1 cellular context compared by ENCODE assay signal in genomic region chr19:15673176-15673654, GRCh38.
TF ChIP-seq lines count a peak whose summit lies in the region.

No MANE protein-coding gene starts in this region.

TF ChIP-seq in HepG2, 621 proteins besides CTCF, POLR2A, EP300 and RAD21 (continued from another document and continues in another):
- no peak for TF ChIP-seq ZNF577 (CRISPR knock-in tag; IDR thresholded peaks at IDR 0.05; ENCODE audit: borderline replicate concordance, low read depth)
- no peak; the same call in 1 of the 2 replicates for TF ChIP-seq DPF2 (CRISPR knock-in tag; IDR thresholded peaks at IDR 0.05; ENCODE audit: borderline replicate concordance, low read depth)
- no peak; the same call in 1 of the 2 replicates for TF ChIP-seq EHMT2 (IDR thresholded peaks at IDR 0.05; ENCODE audit: borderline replicate concordance, low read depth, low read length)
- TF ChIP-seq NFIB (CRISPR knock-in tag; IDR thresholded peaks at IDR 0.05; ENCODE audit: borderline replicate concordance) = no peak
- TF ChIP-seq ZNF891 (CRISPR knock-in tag; IDR thresholded peaks at IDR 0.05) = no peak
- no peak for TF ChIP-seq SIX4 (CRISPR knock-in tag; IDR thresholded peaks at IDR 0.05)
- 0 out of 2 replicates have a peak, but pooled peaks have one; percentile 31 for TF ChIP-seq LCORL (IDR thresholded peaks at IDR 0.05)
- TF ChIP-seq LCORL (CRISPR knock-in tag; IDR thresholded peaks at IDR 0.05) = peak; percentile 88
- TF ChIP-seq HCFC1 (IDR thresholded peaks at IDR 0.05; ENCODE audit: low read depth, low read length) = no peak
- TF ChIP-seq THAP9 (CRISPR knock-in tag; IDR thresholded peaks at IDR 0.05; ENCODE audit: borderline replicate concordance) = no peak
- TF ChIP-seq, protein P1, sequence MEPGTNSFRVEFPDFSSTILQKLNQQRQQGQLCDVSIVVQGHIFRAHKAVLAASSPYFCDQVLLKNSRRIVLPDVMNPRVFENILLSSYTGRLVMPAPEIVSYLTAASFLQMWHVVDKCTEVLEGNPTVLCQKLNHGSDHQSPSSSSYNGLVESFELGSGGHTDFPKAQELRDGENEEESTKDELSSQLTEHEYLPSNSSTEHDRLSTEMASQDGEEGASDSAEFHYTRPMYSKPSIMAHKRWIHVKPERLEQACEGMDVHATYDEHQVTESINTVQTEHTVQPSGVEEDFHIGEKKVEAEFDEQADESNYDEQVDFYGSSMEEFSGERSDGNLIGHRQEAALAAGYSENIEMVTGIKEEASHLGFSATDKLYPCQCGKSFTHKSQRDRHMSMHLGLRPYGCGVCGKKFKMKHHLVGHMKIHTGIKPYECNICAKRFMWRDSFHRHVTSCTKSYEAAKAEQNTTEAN (CRISPR knock-in tag; conservative IDR thresholded peaks at IDR 0.05) = no peak
- TF ChIP-seq, protein P2, sequence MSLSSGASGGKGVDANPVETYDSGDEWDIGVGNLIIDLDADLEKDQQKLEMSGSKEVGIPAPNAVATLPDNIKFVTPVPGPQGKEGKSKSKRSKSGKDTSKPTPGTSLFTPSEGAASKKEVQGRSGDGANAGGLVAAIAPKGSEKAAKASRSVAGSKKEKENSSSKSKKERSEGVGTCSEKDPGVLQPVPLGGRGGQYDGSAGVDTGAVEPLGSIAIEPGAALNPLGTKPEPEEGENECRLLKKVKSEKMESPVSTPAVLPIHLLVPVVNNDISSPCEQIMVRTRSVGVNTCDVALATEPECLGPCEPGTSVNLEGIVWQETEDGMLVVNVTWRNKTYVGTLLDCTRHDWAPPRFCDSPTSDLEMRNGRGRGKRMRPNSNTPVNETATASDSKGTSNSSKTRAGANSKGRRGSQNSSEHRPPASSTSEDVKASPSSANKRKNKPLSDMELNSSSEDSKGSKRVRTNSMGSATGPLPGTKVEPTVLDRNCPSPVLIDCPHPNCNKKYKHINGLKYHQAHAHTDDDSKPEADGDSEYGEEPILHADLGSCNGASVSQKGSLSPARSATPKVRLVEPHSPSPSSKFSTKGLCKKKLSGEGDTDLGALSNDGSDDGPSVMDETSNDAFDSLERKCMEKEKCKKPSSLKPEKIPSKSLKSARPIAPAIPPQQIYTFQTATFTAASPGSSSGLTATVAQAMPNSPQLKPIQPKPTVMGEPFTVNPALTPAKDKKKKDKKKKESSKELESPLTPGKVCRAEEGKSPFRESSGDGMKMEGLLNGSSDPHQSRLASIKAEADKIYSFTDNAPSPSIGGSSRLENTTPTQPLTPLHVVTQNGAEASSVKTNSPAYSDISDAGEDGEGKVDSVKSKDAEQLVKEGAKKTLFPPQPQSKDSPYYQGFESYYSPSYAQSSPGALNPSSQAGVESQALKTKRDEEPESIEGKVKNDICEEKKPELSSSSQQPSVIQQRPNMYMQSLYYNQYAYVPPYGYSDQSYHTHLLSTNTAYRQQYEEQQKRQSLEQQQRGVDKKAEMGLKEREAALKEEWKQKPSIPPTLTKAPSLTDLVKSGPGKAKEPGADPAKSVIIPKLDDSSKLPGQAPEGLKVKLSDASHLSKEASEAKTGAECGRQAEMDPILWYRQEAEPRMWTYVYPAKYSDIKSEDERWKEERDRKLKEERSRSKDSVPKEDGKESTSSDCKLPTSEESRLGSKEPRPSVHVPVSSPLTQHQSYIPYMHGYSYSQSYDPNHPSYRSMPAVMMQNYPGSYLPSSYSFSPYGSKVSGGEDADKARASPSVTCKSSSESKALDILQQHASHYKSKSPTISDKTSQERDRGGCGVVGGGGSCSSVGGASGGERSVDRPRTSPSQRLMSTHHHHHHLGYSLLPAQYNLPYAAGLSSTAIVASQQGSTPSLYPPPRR (CRISPR knock-in tag; IDR thresholded peaks at IDR 0.05; ENCODE audit: borderline replicate concordance) = peak; percentile 47
- TF ChIP-seq ZNF124 (CRISPR knock-in tag; IDR thresholded peaks at IDR 0.05) = no peak
- TF ChIP-seq TEF (CRISPR knock-in tag; IDR thresholded peaks at IDR 0.05) = no peak
- no peak for TF ChIP-seq ZNF275 (CRISPR knock-in tag; IDR thresholded peaks at IDR 0.05; ENCODE audit: borderline replicate concordance)
- 0 out of 2 replicates have a peak, but pooled peaks have one; percentile 46 for TF ChIP-seq ZNF552 (CRISPR knock-in tag; IDR thresholded peaks at IDR 0.05; ENCODE audit: borderline replicate concordance)
- TF ChIP-seq, protein P3, sequence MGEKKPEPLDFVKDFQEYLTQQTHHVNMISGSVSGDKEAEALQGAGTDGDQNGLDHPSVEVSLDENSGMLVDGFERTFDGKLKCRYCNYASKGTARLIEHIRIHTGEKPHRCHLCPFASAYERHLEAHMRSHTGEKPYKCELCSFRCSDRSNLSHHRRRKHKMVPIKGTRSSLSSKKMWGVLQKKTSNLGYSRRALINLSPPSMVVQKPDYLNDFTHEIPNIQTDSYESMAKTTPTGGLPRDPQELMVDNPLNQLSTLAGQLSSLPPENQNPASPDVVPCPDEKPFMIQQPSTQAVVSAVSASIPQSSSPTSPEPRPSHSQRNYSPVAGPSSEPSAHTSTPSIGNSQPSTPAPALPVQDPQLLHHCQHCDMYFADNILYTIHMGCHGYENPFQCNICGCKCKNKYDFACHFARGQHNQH (CRISPR knock-in tag; IDR thresholded peaks at IDR 0.05) = no peak
- TF ChIP-seq ZNF33A (CRISPR knock-in tag; IDR thresholded peaks at IDR 0.05; ENCODE audit: borderline replicate concordance) = no peak
- TF ChIP-seq SPEN (CRISPR knock-in tag; IDR thresholded peaks at IDR 0.05; ENCODE audit: low read depth) = no peak; the same call in 1 of the 2 replicates
- TF ChIP-seq, protein P4, sequence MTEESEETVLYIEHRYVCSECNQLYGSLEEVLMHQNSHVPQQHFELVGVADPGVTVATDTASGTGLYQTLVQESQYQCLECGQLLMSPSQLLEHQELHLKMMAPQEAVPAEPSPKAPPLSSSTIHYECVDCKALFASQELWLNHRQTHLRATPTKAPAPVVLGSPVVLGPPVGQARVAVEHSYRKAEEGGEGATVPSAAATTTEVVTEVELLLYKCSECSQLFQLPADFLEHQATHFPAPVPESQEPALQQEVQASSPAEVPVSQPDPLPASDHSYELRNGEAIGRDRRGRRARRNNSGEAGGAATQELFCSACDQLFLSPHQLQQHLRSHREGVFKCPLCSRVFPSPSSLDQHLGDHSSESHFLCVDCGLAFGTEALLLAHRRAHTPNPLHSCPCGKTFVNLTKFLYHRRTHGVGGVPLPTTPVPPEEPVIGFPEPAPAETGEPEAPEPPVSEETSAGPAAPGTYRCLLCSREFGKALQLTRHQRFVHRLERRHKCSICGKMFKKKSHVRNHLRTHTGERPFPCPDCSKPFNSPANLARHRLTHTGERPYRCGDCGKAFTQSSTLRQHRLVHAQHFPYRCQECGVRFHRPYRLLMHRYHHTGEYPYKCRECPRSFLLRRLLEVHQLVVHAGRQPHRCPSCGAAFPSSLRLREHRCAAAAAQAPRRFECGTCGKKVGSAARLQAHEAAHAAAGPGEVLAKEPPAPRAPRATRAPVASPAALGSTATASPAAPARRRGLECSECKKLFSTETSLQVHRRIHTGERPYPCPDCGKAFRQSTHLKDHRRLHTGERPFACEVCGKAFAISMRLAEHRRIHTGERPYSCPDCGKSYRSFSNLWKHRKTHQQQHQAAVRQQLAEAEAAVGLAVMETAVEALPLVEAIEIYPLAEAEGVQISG (CRISPR knock-in tag; IDR thresholded peaks at IDR 0.05) = peak; percentile 34; the same call in 1 of the 2 replicates
- no peak; the same call in 1 of the 2 replicates for TF ChIP-seq GMEB1 (CRISPR knock-in tag; IDR thresholded peaks at IDR 0.05; ENCODE audit: borderline replicate concordance)
- no peak for TF ChIP-seq ZNF564 (CRISPR knock-in tag; IDR thresholded peaks at IDR 0.05)
- TF ChIP-seq ATAD3A (CRISPR knock-in tag; IDR thresholded peaks at IDR 0.05) = no peak
- no peak for TF ChIP-seq PAF1 (CRISPR knock-in tag; IDR thresholded peaks at IDR 0.05)
- TF ChIP-seq NCOA1 (CRISPR knock-in tag; IDR thresholded peaks at IDR 0.05) = no peak
- no peak for TF ChIP-seq HNF1A (IDR thresholded peaks at IDR 0.05; ENCODE audit: low read depth)
- TF ChIP-seq HNF1A (CRISPR knock-in tag; IDR thresholded peaks at IDR 0.05; ENCODE audit: borderline replicate concordance) = no peak; the same call in 1 of the 2 replicates
- TF ChIP-seq MAFG (CRISPR knock-in tag; IDR thresholded peaks at IDR 0.05) = no peak
- TF ChIP-seq TEAD3 (CRISPR knock-in tag; optimal IDR thresholded peaks at IDR 0.05; ENCODE audit: borderline replicate concordance) = no peak
- TF ChIP-seq ZSCAN22 (CRISPR knock-in tag; IDR thresholded peaks at IDR 0.05) = no peak
- TF ChIP-seq PHF21A (CRISPR knock-in tag; IDR thresholded peaks at IDR 0.05) = peak; percentile 97
